ENCODE assay signal across 8 cellular contexts in genomic region chr1:236753554-236753953, GRCh38. TPM values are rescaled to one million over a fixed set of nuclear protein-coding genes. Genes with fewer than 3 reads are reported as not detected.
A peak's percentile ranks its signal among the peaks of the same experiment; 100 is the strongest.
DNase-seq lines count a peak whose midpoint lies in the region; ATAC-seq and TF ChIP-seq lines count a peak whose summit lies in the region.

No MANE protein-coding gene starts in this region.

- H3K36me3 ChIP-seq in kidney epithelial cell (ENCODE audit: control insufficient read depth, insufficient read depth, low read length): no peaks in the 10 kb centered on the region

- intact Hi-C loops in lower leg skin (cut with DNase I; ENCODE audit: low total_unique reads): no loop called here

- WGBS in lower leg skin, 2 donors: 60 to 74% methylated on average over 4 of the region's 4 CpGs

- TF ChIP-seq POLR2A in lower leg skin (IDR thresholded peaks at IDR 0.05): no peak

- TF ChIP-seq EP300 in Ishikawa (IDR thresholded peaks at IDR 0.05; ENCODE audit: borderline replicate concordance): no peak

- TF ChIP-seq CTCF in VCaP (conservative IDR thresholded peaks at IDR 0.05): peak; percentile 76
- peak; percentile 12 for TF ChIP-seq CTCF in kidney epithelial cell (IDR thresholded peaks at IDR 0.05; ENCODE audit: insufficient read depth, low read length, poor library complexity, severe bottlenecking)
- no peak for TF ChIP-seq CTCF in lower leg skin (IDR thresholded peaks at IDR 0.05)

- peak; percentile 44 for TF ChIP-seq RAD21 in Ishikawa (IDR thresholded peaks at IDR 0.05; ENCODE audit: low read depth)

- H3K4me3 ChIP-seq in kidney epithelial cell (ENCODE audit: low read depth, low read length) (no peak overlapping the region), lower leg skin (ENCODE audit: low read depth, poor library complexity, severe bottlenecking) (no peak overlapping the region)

- H3K27ac ChIP-seq in VCaP: no peak overlapping the region

- H3K27me3 ChIP-seq in kidney epithelial cell (ENCODE audit: control insufficient read depth, insufficient read depth, low read length): no peaks in the 10 kb centered on the region

- ATAC-seq in GM21447 (IDR thresholded peaks at IDR 0.05; ENCODE audit: unreplicated experiment) (no peak), HG03442 (IDR thresholded peaks at IDR 0.05; ENCODE audit: unreplicated experiment) (no peak), GM18502 (IDR thresholded peaks at IDR 0.05; ENCODE audit: poor library complexity, unreplicated experiment) (no peak)

- DNase-seq in COR-L47 (lab: John Stamatoyannopoulos, UW) (peak; percentile 38), kidney epithelial cell (ENCODE audit: low read depth) (no peak), lower leg skin (ENCODE audit: low spot score in 2 of 2) (no peak)

TF ChIP-seq in Ishikawa, 13 proteins besides CTCF, POLR2A, EP300 and RAD21:
- TF ChIP-seq NFIC (IDR thresholded peaks at IDR 0.05) (no peak), TCF12 (IDR thresholded peaks at IDR 0.05; ENCODE audit: low read depth) (no peak), USF1 (IDR thresholded peaks at IDR 0.05) (no peak), ZBTB7A (IDR thresholded peaks at IDR 0.05; ENCODE audit: low read depth) (no peak), FOXM1 (IDR thresholded peaks at IDR 0.05; ENCODE audit: borderline replicate concordance, low read depth) (no peak), TEAD4 (IDR thresholded peaks at IDR 0.05) (no peak), EGR1 (IDR thresholded peaks at IDR 0.05) (no peak), YY1 (IDR thresholded peaks at IDR 0.05; ENCODE audit: low read depth) (no peak), CREB1 (IDR thresholded peaks at IDR 0.05; ENCODE audit: low read depth) (no peak), CEBPB (IDR thresholded peaks at IDR 0.05) (no peak), REST (IDR thresholded peaks at IDR 0.05; ENCODE audit: low read depth) (no peak)

RNA-seq across cellular contexts. Expression of gene MTR, which starts 41.5 kb away (rescaled TPM):
- total RNA-seq in kidney epithelial cell: 21.8 and 23.3 TPM in 2 replicates
- total RNA-seq in lower leg skin: 10 to 100 TPM; 16.3 to 34.0 (median 24.2) TPM

Comparison
In these comparisons a context has a peak if more than half of its experiments do, and no peak if none do; other contexts are left out.
1. CTCF ChIP-seq: peak in VCaP (single experiment) and kidney epithelial cell (single experiment); none in lower leg skin (0 of 3).